1 cellular context compared by ENCODE assay signal in the genomic region with DNA sequence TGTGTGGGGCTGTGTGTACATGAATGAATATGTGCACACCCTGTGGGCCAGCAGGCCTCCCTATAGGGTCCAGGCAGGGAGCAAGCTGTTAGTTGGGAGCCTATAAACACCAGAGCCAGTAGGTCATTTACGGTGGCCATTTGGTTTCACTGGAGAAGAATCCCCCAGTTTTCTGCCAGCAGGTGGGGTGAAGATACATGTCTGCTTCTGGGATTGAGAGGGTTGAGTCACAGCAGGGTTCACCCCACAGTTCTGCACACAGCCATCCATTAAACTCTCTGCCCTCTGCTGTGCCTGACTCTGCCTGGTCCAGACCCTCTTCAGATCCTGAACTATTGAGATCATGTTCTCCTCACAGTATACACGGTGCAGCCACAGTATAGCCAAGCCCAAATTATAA.
TF ChIP-seq lines count a peak whose summit lies in the region.

No MANE protein-coding gene starts in this region.

TF ChIP-seq in HEK293, 187 proteins besides CTCF, POLR2A, EP300 and RAD21:
- TF ChIP-seq ZBTB8A (tag by site-specific recombination; IDR thresholded peaks at IDR 0.05) = no peak
- no peak for TF ChIP-seq ZNF777 (tag by site-specific recombination; IDR thresholded peaks at IDR 0.05; ENCODE audit: borderline replicate concordance)
- no peak for TF ChIP-seq ZBTB20 (tag by site-specific recombination; IDR thresholded peaks at IDR 0.05)
- TF ChIP-seq SP2 (tag by site-specific recombination; IDR thresholded peaks at IDR 0.05) = no peak
- TF ChIP-seq ZIC2 (tag by site-specific recombination; IDR thresholded peaks at IDR 0.05) = peak; percentile 96
- TF ChIP-seq, protein P1, sequence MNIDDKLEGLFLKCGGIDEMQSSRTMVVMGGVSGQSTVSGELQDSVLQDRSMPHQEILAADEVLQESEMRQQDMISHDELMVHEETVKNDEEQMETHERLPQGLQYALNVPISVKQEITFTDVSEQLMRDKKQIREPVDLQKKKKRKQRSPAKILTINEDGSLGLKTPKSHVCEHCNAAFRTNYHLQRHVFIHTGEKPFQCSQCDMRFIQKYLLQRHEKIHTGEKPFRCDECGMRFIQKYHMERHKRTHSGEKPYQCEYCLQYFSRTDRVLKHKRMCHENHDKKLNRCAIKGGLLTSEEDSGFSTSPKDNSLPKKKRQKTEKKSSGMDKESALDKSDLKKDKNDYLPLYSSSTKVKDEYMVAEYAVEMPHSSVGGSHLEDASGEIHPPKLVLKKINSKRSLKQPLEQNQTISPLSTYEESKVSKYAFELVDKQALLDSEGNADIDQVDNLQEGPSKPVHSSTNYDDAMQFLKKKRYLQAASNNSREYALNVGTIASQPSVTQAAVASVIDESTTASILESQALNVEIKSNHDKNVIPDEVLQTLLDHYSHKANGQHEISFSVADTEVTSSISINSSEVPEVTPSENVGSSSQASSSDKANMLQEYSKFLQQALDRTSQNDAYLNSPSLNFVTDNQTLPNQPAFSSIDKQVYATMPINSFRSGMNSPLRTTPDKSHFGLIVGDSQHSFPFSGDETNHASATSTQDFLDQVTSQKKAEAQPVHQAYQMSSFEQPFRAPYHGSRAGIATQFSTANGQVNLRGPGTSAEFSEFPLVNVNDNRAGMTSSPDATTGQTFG (tag by site-specific recombination; IDR thresholded peaks at IDR 0.05; ENCODE audit: borderline replicate concordance) = no peak
- no peak for TF ChIP-seq IKZF3 (tag by site-specific recombination; IDR thresholded peaks at IDR 0.05)
- no peak for TF ChIP-seq ZNF555 (tag by site-specific recombination; conservative IDR thresholded peaks at IDR 0.05)
